Comparison of ENCODE assay signal across 10 cellular contexts in genomic region chr13:41500501-41500900, GRCh38. TPM values are rescaled to one million over a fixed set of nuclear protein-coding genes. Genes with fewer than 3 reads are reported as not detected.
DNase-seq lines count a peak whose midpoint lies in the region; ATAC-seq and TF ChIP-seq lines count a peak whose summit lies in the region.
"Had no signal": no experiment of that assay in that cellular context is flagged by ENCODE, and none has a peak within 500 bp of the region (broad histone marks: within the 10 kb centered on the region; RNA-seq: fewer than 3 reads in every experiment).

No MANE protein-coding gene starts in this region.

- H3K27me3 ChIP-seq in heart left ventricle (no peaks in the 10 kb centered on the region), transverse colon (no peaks in the 10 kb centered on the region)
- H3K27me3 ChIP-seq: heart right ventricle had no signal

- no peak for TF ChIP-seq EP300 in transverse colon (IDR thresholded peaks at IDR 0.05; ENCODE audit: low read depth)

- H3K36me3 Mint-ChIP-seq in activated naive CD8-positive, alpha-beta T cell treated with anti-CD3 and anti-CD28 coated beads for 36 hours: peaks cover 7% of the 10 kb centered on the region

- ATAC-seq in heart left ventricle (peak; percentile 48 to 60 (median 54)), Right ventricle myocardium superior (ENCODE audit: poor library complexity) (no peak), GM19328 (IDR thresholded peaks at IDR 0.05; ENCODE audit: unreplicated experiment) (no peak), HG03095 (IDR thresholded peaks at IDR 0.05; ENCODE audit: unreplicated experiment) (no peak)

- TF ChIP-seq POLR2A in heart left ventricle (IDR thresholded peaks at IDR 0.05) (no peak), transverse colon (IDR thresholded peaks at IDR 0.05) (no peak)

- TF ChIP-seq CTCF in heart left ventricle (IDR thresholded peaks at IDR 0.05) (no peak), transverse colon (IDR thresholded peaks at IDR 0.05) (no peak)

- no peaks in the 10 kb centered on the region for H3K36me3 ChIP-seq in heart left ventricle
- no peaks in the 10 kb centered on the region for H3K36me3 ChIP-seq in transverse colon
- H3K36me3 ChIP-seq: heart right ventricle had no signal

- H3K27ac Mint-ChIP-seq in activated naive CD8-positive, alpha-beta T cell treated with anti-CD3 and anti-CD28 coated beads for 36 hours: no peak overlapping the region

- no peak overlapping the region for H3K4me3 ChIP-seq in heart left ventricle
- H3K4me3 ChIP-seq in transverse colon: no peak overlapping the region
- H3K4me3 ChIP-seq: heart right ventricle had no signal

- H3K4me3 Mint-ChIP-seq in activated naive CD8-positive, alpha-beta T cell treated with anti-CD3 and anti-CD28 coated beads for 36 hours: no peak overlapping the region

- peaks cover 0 to 24% (median 16%) of the 10 kb centered on the region in 12 donors for H3K4me1 ChIP-seq in heart left ventricle
- no peaks in the 10 kb centered on the region for H3K4me1 ChIP-seq in transverse colon

- H3K9me3 ChIP-seq in heart left ventricle (peaks cover 0 to 10% (median 0%) of the 10 kb centered on the region in 12 donors), transverse colon (no peaks in the 10 kb centered on the region)

- H3K9me3 Mint-ChIP-seq in activated naive CD8-positive, alpha-beta T cell treated with anti-CD3 and anti-CD28 coated beads for 36 hours: peaks cover 6% of the 10 kb centered on the region

- in situ Hi-C loops in transverse colon (cut with MboI; ENCODE audit: low pct_ligation_motif_present in 1 of 4, low pct_unique_long_range_greater_than_20kb in 1 of 4, low sequenced_read_pairs in 3 of 4): no loop called here

- 65 to 75% (median 72%) methylated on average over 5 of the region's 5 CpGs for WGBS in heart left ventricle, 4 donors
- 44 to 48% methylated on average over 3 to 5 of the region's 5 CpGs for WGBS in transverse colon (ENCODE audit: low coverage in 1 of 2), 2 donors

- no peak overlapping the region for H3K27ac ChIP-seq in heart left ventricle
- H3K27ac ChIP-seq in transverse colon: peak overlapping the region in 1 of 4 donors; percentile 31
- H3K27ac ChIP-seq: heart right ventricle had no signal

- no peak for DNase-seq in heart left ventricle
- DNase-seq in Right ventricle myocardium superior: no peak
- peak; percentile 21 for DNase-seq in NCI-H748 (lab: John Stamatoyannopoulos, UW; ENCODE audit: unreplicated experiment)
- peak; percentile 19 for DNase-seq in activated naive CD8-positive, alpha-beta T cell treated with anti-CD3 and anti-CD28 coated beads for 36 hours
- DNase-seq in transverse colon: peak; percentile 42
- DNase-seq in NCI-H1105 treated with DMSO at 0.1 percent for 48 hours (lab: John Stamatoyannopoulos, UW): no peak
- DNase-seq: heart right ventricle, SIG-M5 had no signal

- no peaks in the 10 kb centered on the region for H3K27me3 Mint-ChIP-seq in activated naive CD8-positive, alpha-beta T cell treated with anti-CD3 and anti-CD28 coated beads for 36 hours

- peaks cover 71% of the 10 kb centered on the region for H3K4me1 Mint-ChIP-seq in activated naive CD8-positive, alpha-beta T cell treated with anti-CD3 and anti-CD28 coated beads for 36 hours

- intact Hi-C loops in heart left ventricle (cut with DNase I): no loop called here
- intact Hi-C loops in Right ventricle myocardium superior (cut with DNase I): no loop called here
- intact Hi-C loops in transverse colon (cut with DNase I; ENCODE audit: low total_unique reads): no loop called here

RNA-seq across cellular contexts. Expression of gene RGCC, which starts 43.2 kb away (rescaled TPM):
- total RNA-seq in heart left ventricle (100 to 1,000 TPM in 2 of 9 donors, 10 to 100 TPM in 7; 22.9 to 228 (median 45.9) TPM), Right ventricle myocardium superior (33.2 TPM), transverse colon (10 to 100 TPM in 3 of 4 donors, 1 to 10 TPM in 1; 5.6 to 54.1 (median 35.6) TPM)
- polyA plus RNA-seq in heart left ventricle: 10 to 100 TPM; 48.9 to 57.7 TPM
- 100 to 1,000 TPM; 111 to 117 TPM for total RNA-seq in activated naive CD8-positive, alpha-beta T cell treated with anti-CD3 and anti-CD28 coated beads for 36 hours

Comparison
In these comparisons a context has a peak if more than half of its experiments do, and no peak if none do; other contexts are left out.
1. ATAC-seq: peak in heart left ventricle (4 of 4); none in Right ventricle myocardium superior (single experiment), GM19328 (single experiment) and HG03095 (single experiment).
2. DNase-seq: peak in NCI-H748 (single experiment), activated naive CD8-positive, alpha-beta T cell treated with anti-CD3 and anti-CD28 coated beads for 36 hours (single experiment) and transverse colon (single experiment); none in heart left ventricle (0 of 5), Right ventricle myocardium superior (single experiment) and NCI-H1105 treated with DMSO at 0.1 percent for 48 hours (single experiment).